Comparison of ENCODE assay signal across 16 cellular contexts in the genomic region with DNA sequence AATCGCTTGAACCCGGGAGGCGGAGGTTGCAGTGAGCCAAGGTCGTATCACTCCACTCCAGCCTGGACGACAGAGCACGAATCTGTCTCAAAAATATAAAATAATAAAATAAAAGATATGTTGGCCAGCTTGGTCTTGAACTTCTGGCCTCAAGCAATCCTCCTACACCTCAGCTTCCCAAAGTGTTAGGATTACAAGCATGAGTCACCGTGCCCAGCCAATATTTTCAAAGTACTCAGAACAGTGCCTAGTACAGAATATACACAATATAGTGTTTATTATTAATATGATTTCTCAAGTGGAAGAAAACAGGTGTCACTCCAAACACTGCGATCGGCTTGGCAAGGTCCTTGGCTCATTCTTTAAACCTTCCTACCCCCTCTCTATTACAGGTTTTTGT. TPM values are rescaled to one million over a fixed set of nuclear protein-coding genes. Genes with fewer than 3 reads are reported as not detected.
A peak's percentile ranks its signal among the peaks of the same experiment; 100 is the strongest.
DNase-seq lines count a peak whose midpoint lies in the region; ATAC-seq and TF ChIP-seq lines count a peak whose summit lies in the region.
"Had no signal": no experiment of that assay in that cellular context is flagged by ENCODE, and none has a peak within 500 bp of the region (broad histone marks: within the 10 kb centered on the region; RNA-seq: fewer than 3 reads in every experiment).

No MANE protein-coding gene starts in this region.

- H3K27me3 Mint-ChIP-seq in CD4-positive, alpha-beta T cell = no peaks in the 10 kb centered on the region
- H3K27me3 Mint-ChIP-seq: CD4-positive, CD25-positive, alpha-beta regulatory T cell had no signal

- no peak for ATAC-seq in CD4-positive, alpha-beta T cell (ENCODE audit: poor library complexity)
- no peak for ATAC-seq in HG02885 (IDR thresholded peaks at IDR 0.05; ENCODE audit: poor library complexity, unreplicated experiment)

- DNase-seq in MG63 (peak; percentile 12), amniotic epithelial cell (ENCODE audit: low read depth) (peak; percentile 20), iris pigment epithelial cell (ENCODE audit: low read depth) (peak; percentile 19), NCI-H1092 treated with DMSO at 0.1 percent for 48 hours (lab: John Stamatoyannopoulos, UW) (no peak)
- DNase-seq in CD4-positive, alpha-beta T cell = no peak
- DNase-seq: ACHN; BE2C; C1 segment of cervical spinal cord; CD4-positive, CD25-positive, alpha-beta regulatory T cell; DMS153; DMS79; GDM1; GM23248 had no signal

- H3K9me3 ChIP-seq in MG63 = no peaks in the 10 kb centered on the region
- no peaks in the 10 kb centered on the region for H3K9me3 ChIP-seq in CD4-positive, alpha-beta T cell (ENCODE audit: control insufficient read depth, low read length)
- H3K9me3 ChIP-seq: BE2C, HAP-1 had no signal

- POLR2A ChIA-PET in CD4-positive, alpha-beta T cell (lab: Charles Lee) = no interaction called here

- no peak overlapping the region for H3K27ac Mint-ChIP-seq in CD4-positive, alpha-beta T cell
- H3K27ac Mint-ChIP-seq: CD4-positive, CD25-positive, alpha-beta regulatory T cell had no signal

- CTCF ChIA-PET in CD4-positive, alpha-beta T cell (lab: Charles Lee) = no interaction called here

- H3K4me3 ChIP-seq in MG63 = no peak overlapping the region
- H3K4me3 ChIP-seq: GM23248, HAP-1 had no signal

- peaks cover 33% of the 10 kb centered on the region for H3K36me3 ChIP-seq in MG63
- H3K36me3 ChIP-seq: BE2C, HAP-1 had no signal

- H3K9me3 Mint-ChIP-seq in CD4-positive, alpha-beta T cell = no peaks in the 10 kb centered on the region
- H3K9me3 Mint-ChIP-seq: CD4-positive, CD25-positive, alpha-beta regulatory T cell had no signal

- H3K27me3 ChIP-seq in MG63 = no peaks in the 10 kb centered on the region
- no peaks in the 10 kb centered on the region for H3K27me3 ChIP-seq in CD4-positive, alpha-beta T cell (ENCODE audit: control insufficient read depth, insufficient read depth, low read length)
- H3K27me3 ChIP-seq: BE2C had no signal

- intact Hi-C loops in CD4-positive, alpha-beta T cell (cut with DNase I, micrococcal nuclease) = loop anchor here in 1 of 2 experiments (1.0 kb wide), 1 partner anchor 29 kb away; no protein-coding TSS in a partner anchor

- H3K4me1 Mint-ChIP-seq in CD4-positive, alpha-beta T cell (ENCODE audit: low read depth) = peaks cover 29% of the 10 kb centered on the region

- no peak for TF ChIP-seq CTCF in CD4-positive, alpha-beta T cell (IDR thresholded peaks at IDR 0.05)

- H3K27ac ChIP-seq in CD4-positive, alpha-beta T cell (ENCODE audit: low read depth, low read length) = no peak overlapping the region
- H3K27ac ChIP-seq: GM23248 had no signal

- H3K36me3 Mint-ChIP-seq in CD4-positive, alpha-beta T cell (ENCODE audit: low read depth) = peaks cover 27% of the 10 kb centered on the region

- H3K4me3 Mint-ChIP-seq in CD4-positive, alpha-beta T cell = no peak overlapping the region

RNA-seq across cellular contexts. Expression of a gene that starts 3.1 kb away (rescaled TPM):
- 12.2 and 14.0 TPM in 2 replicates for total RNA-seq in MG63 (2014; rRNA removed; shearing (Covaris generic); ENCODE audit: low replicate concordance)
- 10 to 100 TPM; 14.4 to 14.7 TPM for total RNA-seq in CD4-positive, alpha-beta T cell

RNA-seq across cellular contexts. Expression of a gene that starts 30.1 kb away (rescaled TPM):
- 86.4 and 130 TPM in 2 replicates for total RNA-seq in MG63 (2014; rRNA removed; shearing (Covaris generic); ENCODE audit: low replicate concordance)
- under 1 TPM; 0.25 to 0.36 TPM for total RNA-seq in CD4-positive, alpha-beta T cell

RNA-seq across cellular contexts. Expression of a gene that starts 30.6 kb away (rescaled TPM):
- total RNA-seq in MG63 (2014; rRNA removed; shearing (Covaris generic); ENCODE audit: low replicate concordance) = 68.6 and 135 TPM in 2 replicates
- 10 to 100 TPM; 20.7 to 21.8 TPM for total RNA-seq in CD4-positive, alpha-beta T cell

RNA-seq across cellular contexts. Expression of a gene that starts 50.2 kb away (rescaled TPM):
- 0.07 and 0.25 TPM in 2 replicates for total RNA-seq in MG63 (2014; rRNA removed; shearing (Covaris generic); ENCODE audit: low replicate concordance)
- 10 to 100 TPM; 37.0 to 39.8 TPM for total RNA-seq in CD4-positive, alpha-beta T cell
- total RNA-seq: HT-29 had no signal

Comparison
In these comparisons a context has a peak if more than half of its experiments do, and no peak if none do; other contexts are left out.
1. DNase-seq: peak in MG63 (single experiment), amniotic epithelial cell (single experiment) and iris pigment epithelial cell (single experiment); none in NCI-H1092 treated with DMSO at 0.1 percent for 48 hours (single experiment) and CD4-positive, alpha-beta T cell (0 of 10).
2. RNA of a gene that starts 30.1 kb away (total RNA-seq): 86.4 to 130 TPM in MG63; 0.25 to 0.36 TPM in CD4-positive, alpha-beta T cell; every median in the first group is over 10 times any median in the second.